Comparison of ENCODE assay signal across 20 cellular contexts in genomic region chr16:52785653-52786052, GRCh38.
"Had no signal": no experiment of that assay in that cellular context is flagged by ENCODE, and none has a peak within 500 bp of the region (broad histone marks: within the 10 kb centered on the region; RNA-seq: fewer than 3 reads in every experiment).

No MANE protein-coding gene starts in this region.

- H3K27me3 ChIP-seq: SJSA1 had no signal

- H3K9me3 ChIP-seq: SJSA1 had no signal

- DNase-seq: KBM-7, NCI-H1092, NCI-H1105 treated with DMSO at 0.1 percent for 48 hours, NCI-H1417 treated with DMSO at 0.1 percent for 48 hours, NCI-H146, NCI-H1694 treated with DMSO at 0.1 percent for 48 hours, NCI-H1930, NCI-H2081, NCI-H2107, NCI-H2227 treated with DMSO at 0.1 percent for 48 hours, NCI-H446, NCI-H510A, NCI-H524 treated with DMSO at 0.1 percent for 48 hours, NCI-H69, NCI-H774, Right ventricle myocardium superior, RPMI8226, SIG-M5 had no signal

- H3K36me3 ChIP-seq: SJSA1 had no signal

- H3K4me1 ChIP-seq: SJSA1 had no signal

- H3K4me3 ChIP-seq: SJSA1, SK-N-MC had no signal

- H3K27ac ChIP-seq: SJSA1, SK-N-MC had no signal
